Comparison of ENCODE assay signal across 14 cellular contexts in genomic region chr6:112178846-112179245, GRCh38.
DNase-seq lines count a peak whose midpoint lies in the region; ATAC-seq, FAIRE-seq and TF ChIP-seq lines count a peak whose summit lies in the region.
"Had no signal": no experiment of that assay in that cellular context is flagged by ENCODE, and none has a peak within 500 bp of the region (broad histone marks: within the 10 kb centered on the region; RNA-seq: fewer than 3 reads in every experiment).

No MANE protein-coding gene starts in this region.

- FAIRE-seq in D721Med (lab: Jason Lieb, UNC), result no peak

- H3K9ac ChIP-seq in mesenchymal stem cell (ENCODE audit: low read length), result peak overlapping the region; percentile 18
- H3K9ac ChIP-seq: BLaER1 had no signal

- intact Hi-C loops in left ventricle myocardium inferior (cut with micrococcal nuclease), result no loop called here
- intact Hi-C loops in left cardiac atrium (cut with DNase I), result loop anchor here in 1 of 2 donors (5.0 kb wide), 1 partner anchor 133 kb away; no protein-coding TSS in a partner anchor
- intact Hi-C loops in sigmoid colon (cut with DNase I), result loop anchor here (2.0 kb wide), 1 partner anchor 76 kb away; the partner anchor contains the start of gene LAMA4

- H2BK5ac ChIP-seq in mesenchymal stem cell (ENCODE audit: low read depth, low read length, poor library complexity, severe bottlenecking), result no peak overlapping the region

- ATAC-seq in left cardiac atrium, result no peak

- H3K9me3 ChIP-seq in left ventricle myocardium inferior (replicated peaks) (no peaks in the 10 kb centered on the region), mesenchymal stem cell (ENCODE audit: control insufficient read depth, low read length) (no peaks in the 10 kb centered on the region), sigmoid colon (no peaks in the 10 kb centered on the region), WERI-Rb-1 (ENCODE audit: severe bottlenecking) (no peaks in the 10 kb centered on the region)
- H3K9me3 ChIP-seq: BLaER1, Caco-2 had no signal

- no peak overlapping the region for H3K4me2 ChIP-seq in mesenchymal stem cell (ENCODE audit: low read length, poor library complexity, severe bottlenecking)
- H3K4me2 ChIP-seq: BLaER1 had no signal

- no peak overlapping the region for H2BK120ac ChIP-seq in mesenchymal stem cell (ENCODE audit: low read depth, low read length)

- 93% methylated on average over 2 of the region's 2 CpGs for WGBS in mesenchymal stem cell
- WGBS in sigmoid colon, 2 donors, result 75 to 81% methylated on average over 2 of the region's 2 CpGs

- TF ChIP-seq EP300 in sigmoid colon (IDR thresholded peaks at IDR 0.05), result no peak

- H3K18ac ChIP-seq in mesenchymal stem cell (ENCODE audit: low read depth in 1 of 2, low read length in 2 of 2), result no peak overlapping the region

- peaks cover 23% of the 10 kb centered on the region for H3K4me1 ChIP-seq in left ventricle myocardium inferior
- no peaks in the 10 kb centered on the region for H3K4me1 ChIP-seq in mesenchymal stem cell (ENCODE audit: control insufficient read depth, insufficient read depth, low read depth, low read length)
- peaks cover 0 to 21% (median 9%) of the 10 kb centered on the region in 4 donors for H3K4me1 ChIP-seq in sigmoid colon
- H3K4me1 ChIP-seq: BLaER1, Caco-2 had no signal

- no peaks in the 10 kb centered on the region for H3K27me3 ChIP-seq in left ventricle myocardium inferior (ENCODE audit: low read depth)
- no peaks in the 10 kb centered on the region for H3K27me3 ChIP-seq in mesenchymal stem cell (ENCODE audit: control insufficient read depth in 1 of 2, insufficient read depth in 1 of 2, low read length in 2 of 2)
- H3K27me3 ChIP-seq in sigmoid colon, result no peaks in the 10 kb centered on the region
- H3K27me3 ChIP-seq in WERI-Rb-1 (ENCODE audit: insufficient read depth, low read depth, severe bottlenecking), result peaks cover 6% of the 10 kb centered on the region
- H3K27me3 ChIP-seq: BLaER1 had no signal

- H3K27ac ChIP-seq in left ventricle myocardium inferior (replicated peaks), result peak overlapping the region; percentile 5
- H3K27ac ChIP-seq in mesenchymal stem cell (ENCODE audit: low read length, poor library complexity, severe bottlenecking), result no peak overlapping the region
- H3K27ac ChIP-seq in sigmoid colon, result peak overlapping the region; percentile 16 to 55 (median 43)
- no peak overlapping the region for H3K27ac ChIP-seq in WERI-Rb-1
- H3K27ac ChIP-seq: 22Rv1, BLaER1 had no signal

- no peak overlapping the region for H4K8ac ChIP-seq in mesenchymal stem cell (ENCODE audit: low read length)

- H4K91ac ChIP-seq in mesenchymal stem cell (ENCODE audit: low read length), result no peak overlapping the region

- H3K79me1 ChIP-seq in mesenchymal stem cell (replicated peaks; ENCODE audit: low read length, poor library complexity, severe bottlenecking), result no peaks in the 10 kb centered on the region

- TF ChIP-seq CTCF in left ventricle myocardium inferior (IDR thresholded peaks at IDR 0.05; ENCODE audit: borderline replicate concordance) (no peak), sigmoid colon (IDR thresholded peaks at IDR 0.05) (no peak), WERI-Rb-1 (IDR thresholded peaks at IDR 0.05; ENCODE audit: low read depth, low read length) (no peak), D721Med (IDR thresholded peaks at IDR 0.05; ENCODE audit: insufficient read depth, missing control alignments) (no peak)

- H3K23ac ChIP-seq in mesenchymal stem cell (ENCODE audit: low read length in 2 of 2), result no peak overlapping the region

- TF ChIP-seq POLR2A in sigmoid colon (IDR thresholded peaks at IDR 0.05), result no peak

- H2BK12ac ChIP-seq in mesenchymal stem cell (ENCODE audit: low read length in 2 of 2), result no peak overlapping the region

- no peak overlapping the region for H3K4ac ChIP-seq in mesenchymal stem cell (ENCODE audit: low read depth in 1 of 2, low read length in 2 of 2)

- H2BK15ac ChIP-seq in mesenchymal stem cell (ENCODE audit: low read depth, poor library complexity, severe bottlenecking), result no peak overlapping the region

- DNase-seq in left ventricle myocardium inferior (no peak), left cardiac atrium (no peak), mesenchymal stem cell (no peak), sigmoid colon (no peak), WERI-Rb-1 (no peak), D721Med (ENCODE audit: insufficient read length, low spot score) (no peak), glomerular visceral epithelial cell (ENCODE audit: extremely low spot score) (no peak), epidermal melanocyte (ENCODE audit: insufficient read length, low spot score) (no peak)
- DNase-seq: Caco-2; CD8-positive, alpha-beta memory T cell; DMS53; H7 had no signal

- H2AK5ac ChIP-seq in mesenchymal stem cell (ENCODE audit: low read length, severe bottlenecking), result no peak overlapping the region

- H3K36me3 ChIP-seq in left ventricle myocardium inferior (peaks cover 67% of the 10 kb centered on the region), mesenchymal stem cell (ENCODE audit: control insufficient read depth in 1 of 2, insufficient read depth in 2 of 2, low read depth in 1 of 2, low read length in 2 of 2) (peaks cover 0 to 94% of the 10 kb centered on the region in 2 experiments), sigmoid colon (peaks cover 9 to 68% (median 33%) of the 10 kb centered on the region in 4 donors), WERI-Rb-1 (no peaks in the 10 kb centered on the region)
- H3K36me3 ChIP-seq: BLaER1 had no signal

- H2AFZ ChIP-seq in mesenchymal stem cell (ENCODE audit: low read depth, low read length), result no peak overlapping the region

- H3K4me3 ChIP-seq in left ventricle myocardium inferior (no peak overlapping the region), mesenchymal stem cell (ENCODE audit: insufficient read depth in 1 of 2, low read depth in 1 of 2, low read length in 2 of 2) (no peak overlapping the region), sigmoid colon (no peak overlapping the region), WERI-Rb-1 (ENCODE audit: low read depth, low read length) (no peak overlapping the region)
- H3K4me3 ChIP-seq: BLaER1 had no signal

- H3K14ac ChIP-seq in mesenchymal stem cell (ENCODE audit: low read length in 2 of 2), result no peak overlapping the region

Comparison
In these comparisons a context has a peak if more than half of its experiments do, and no peak if none do; other contexts are left out.
1. H3K27ac ChIP-seq: peak in left ventricle myocardium inferior (single experiment) and sigmoid colon (4 of 4); none in mesenchymal stem cell (single experiment) and WERI-Rb-1 (single experiment).